Comparison of ENCODE assay signal across 33 cellular contexts in the genomic region with DNA sequence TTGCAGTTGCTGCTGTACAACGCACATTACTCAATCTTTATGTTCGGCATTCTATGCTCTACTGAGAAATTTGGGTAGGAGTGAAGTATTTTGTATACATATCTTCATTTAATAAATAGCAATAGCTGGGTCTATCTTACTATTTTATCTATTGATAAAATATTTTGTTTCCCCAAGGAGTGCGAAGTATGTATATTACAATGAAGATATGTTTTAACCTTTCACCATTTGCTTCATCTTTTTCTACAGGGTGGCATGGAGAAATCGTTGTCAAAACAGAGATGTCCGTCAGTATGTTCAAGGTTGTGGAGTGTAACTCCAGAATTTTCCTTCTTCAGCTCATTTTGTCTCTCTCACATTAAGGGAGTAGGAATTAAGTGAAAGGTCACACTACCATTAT. TPM values are rescaled to one million over a fixed set of nuclear protein-coding genes. Genes with fewer than 3 reads are reported as not detected.
"Had no signal": no experiment of that assay in that cellular context is flagged by ENCODE, and none has a peak within 500 bp of the region (broad histone marks: within the 10 kb centered on the region; RNA-seq: fewer than 3 reads in every experiment).

No MANE protein-coding gene starts in this region.

- H3K27ac ChIP-seq: ovary, parathyroid adenoma, psoas muscle, skin epidermis, spleen, suprapubic skin, testis, tibial artery, transverse colon, upper lobe of right lung, uterus had no signal

- DNase-seq: naive thymus-derived CD4-positive, alpha-beta T cell; natural killer cell; nephron progenitor cell; occipital lobe; ovary; posterior cingulate gyrus; psoas muscle; spleen; stimulated activated CD4-positive, alpha-beta T cell treated with anti-CD3 and anti-CD28 coated beads, Interleukin-12 subunit alpha, Interleukin-12 subunit beta, amount 100 ng/mL, for 4 hours; stimulated activated CD4-positive, alpha-beta T cell treated with anti-CD3 and anti-CD28 coated beads, Interleukin-1b, Interleukin-23, amount 100 ng/mL, for 48 hours; stimulated activated CD4-positive, alpha-beta T cell treated with anti-CD3 and anti-CD28 coated beads, Interleukin-4, amount 100 ng/mL, for 1 hour; stimulated activated CD4-positive, alpha-beta T cell treated with anti-CD3 and anti-CD28 coated beads, Interleukin-4, amount 100 ng/mL, for 4 hours; stimulated activated CD8-positive, alpha-beta memory T cell treated with anti-CD3 and anti-CD28 coated beads, Interleukin-4, amount 100 ng/mL, for 48 hours; stimulated activated naive CD4-positive, alpha-beta T cell; stimulated activated naive CD8-positive, alpha-beta T cell treated with anti-CD3 and anti-CD28 coated beads, Interleukin-15, amount 100 ng/mL, for 72 hours; stimulated activated naive CD8-positive, alpha-beta T cell treated with anti-CD3 and anti-CD28 coated beads, Interleukin-15, Interleukin-2, amounts not matched to agents 100 U/mL and 50 U/mL, for 24 hours; substantia nigra; testis; tibial artery; transverse colon; upper lobe of right lung; uterus had no signal

- H3K27me3 Mint-ChIP-seq: progenitor cell of endocrine pancreas; stimulated activated memory B cell treated with anti-CD40 and anti-IgM and Interleukin-4, amounts not matched to agents 10 μg/mL and 1 μg/mL and 100 μg/mL, for 72 hours; stimulated activated naive CD8-positive, alpha-beta T cell treated with anti-CD3 and anti-CD28 coated beads, Interleukin-15, amount 100 ng/mL, for 72 hours had no signal

- H3K27me3 ChIP-seq: ovary, spleen, testis, tibial artery, transverse colon, upper lobe of right lung, uterus had no signal

- ATAC-seq: naive thymus-derived CD4-positive, alpha-beta T cell; natural killer cell; psoas muscle; right cardiac atrium; sciatic nerve; stimulated activated memory B cell treated with anti-CD40 and anti-IgM and Interleukin-4, amounts not matched to agents 10 μg/mL and 1 μg/mL and 100 μg/mL, for 72 hours; stimulated activated naive CD8-positive, alpha-beta T cell treated with anti-CD3 and anti-CD28 coated beads, Interleukin-15, amount 100 ng/mL, for 72 hours; stimulated activated naive CD8-positive, alpha-beta T cell treated with anti-CD3 and anti-CD28 coated beads, Interleukin-15, Interleukin-2, amounts not matched to agents 100 U/mL and 50 U/mL, for 24 hours; upper lobe of right lung had no signal

- H3K27ac Mint-ChIP-seq: naive thymus-derived CD4-positive, alpha-beta T cell; natural killer cell; nephron progenitor cell; progenitor cell of endocrine pancreas; stimulated activated memory B cell treated with anti-CD40 and anti-IgM and Interleukin-4, amounts not matched to agents 10 μg/mL and 1 μg/mL and 100 μg/mL, for 72 hours; stimulated activated naive CD8-positive, alpha-beta T cell treated with anti-CD3 and anti-CD28 coated beads, Interleukin-15, amount 100 ng/mL, for 72 hours; type B pancreatic cell had no signal

- H3K4me1 ChIP-seq: parathyroid adenoma, psoas muscle, testis, upper lobe of right lung, uterus had no signal

- H3K36me3 ChIP-seq: ovary, suprapubic skin, tibial artery, transverse colon, upper lobe of right lung, uterus had no signal

- H3K36me3 Mint-ChIP-seq: naive thymus-derived CD4-positive, alpha-beta T cell; natural killer cell; stimulated activated memory B cell treated with anti-CD40 and anti-IgM and Interleukin-4, amounts not matched to agents 10 μg/mL and 1 μg/mL and 100 μg/mL, for 72 hours; type B pancreatic cell had no signal

- H3K9me3 Mint-ChIP-seq: naive thymus-derived CD4-positive, alpha-beta T cell; natural killer cell; nephron progenitor cell; neural crest cell; stimulated activated memory B cell treated with anti-CD40 and anti-IgM and Interleukin-4, amounts not matched to agents 10 μg/mL and 1 μg/mL and 100 μg/mL, for 72 hours; stimulated activated naive CD8-positive, alpha-beta T cell treated with anti-CD3 and anti-CD28 coated beads, Interleukin-15, amount 100 ng/mL, for 72 hours; type B pancreatic cell had no signal

- H3K4me3 Mint-ChIP-seq: naive thymus-derived CD4-positive, alpha-beta T cell; natural killer cell; nephron progenitor cell; neural crest cell; stimulated activated memory B cell treated with anti-CD40 and anti-IgM and Interleukin-4, amounts not matched to agents 10 μg/mL and 1 μg/mL and 100 μg/mL, for 72 hours; stimulated activated naive CD8-positive, alpha-beta T cell treated with anti-CD3 and anti-CD28 coated beads, Interleukin-15, amount 100 ng/mL, for 72 hours; type B pancreatic cell had no signal

- H3K4me3 ChIP-seq: ovary, psoas muscle, skin epidermis, smooth muscle cell, suprapubic skin, testis, tibial artery, transverse colon, upper lobe of right lung, uterus had no signal

- H3K9me3 ChIP-seq: ovary, psoas muscle, spleen, suprapubic skin, testis, tibial artery, transverse colon, upper lobe of right lung, uterus had no signal

RNA-seq across cellular contexts. Expression of gene LYZ, which starts 4.7 kb away (rescaled TPM):
- total RNA-seq: renal cortical epithelial cell, smooth muscle cell had no signal
- polyA plus RNA-seq: smooth muscle cell had no signal
